Comparison of ENCODE assay signal across 9 cellular contexts in the genomic region with DNA sequence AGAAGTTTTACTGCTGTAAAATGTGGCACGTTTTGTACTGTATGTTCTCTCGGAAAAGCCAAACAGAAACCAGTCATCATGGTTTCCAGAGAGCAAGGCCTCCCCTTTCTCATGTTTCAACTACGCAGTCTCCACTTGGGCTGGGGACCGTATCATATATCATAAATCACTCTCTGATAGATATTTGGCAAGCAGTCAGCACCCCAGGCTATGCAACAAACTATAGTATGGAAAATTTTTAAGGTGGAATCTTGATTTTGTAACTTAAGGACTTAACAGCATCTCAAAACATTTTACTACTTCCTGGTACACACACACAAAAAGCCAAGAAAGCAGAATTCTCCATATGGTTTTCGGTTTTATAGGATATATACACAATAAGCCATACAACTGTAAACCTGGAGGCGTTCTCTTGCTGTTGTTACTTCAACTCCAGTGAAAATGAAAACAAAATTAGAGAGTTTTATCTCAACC.
A peak's percentile ranks its signal among the peaks of the same experiment; 100 is the strongest.
DNase-seq lines count a peak whose midpoint lies in the region; ATAC-seq and TF ChIP-seq lines count a peak whose summit lies in the region.
"Had no signal": no experiment of that assay in that cellular context is flagged by ENCODE, and none has a peak within 500 bp of the region (broad histone marks: within the 10 kb centered on the region; RNA-seq: fewer than 3 reads in every experiment).

No MANE protein-coding gene starts in this region.

- H3K27me3 Mint-ChIP-seq in brain = peaks cover 9% of the 10 kb centered on the region
- H3K27me3 Mint-ChIP-seq in activated CD4-positive, alpha-beta T cell treated with anti-CD3 and anti-CD28 coated beads, Interleukin-2, amount 10 ng/mL, durations not matched to agents 24 days and 14 days = no peaks in the 10 kb centered on the region

- peak overlapping the region in 1 of 2 donors; percentile 64 for H3K4me3 ChIP-seq in aorta (ENCODE audit: low read length in 2 of 2)

- H3K4me3 Mint-ChIP-seq in brain = peak overlapping the region in 4 of 5 experiments; percentile 16 to 74 (median 52)
- no peak overlapping the region for H3K4me3 Mint-ChIP-seq in activated CD4-positive, alpha-beta T cell treated with anti-CD3 and anti-CD28 coated beads, Interleukin-2, amount 10 ng/mL, durations not matched to agents 24 days and 14 days

- H3K9me3 Mint-ChIP-seq in brain = no peaks in the 10 kb centered on the region
- peaks cover 17 to 19% of the 10 kb centered on the region in 2 donors for H3K9me3 Mint-ChIP-seq in activated naive CD4-positive, alpha-beta T cell treated with anti-CD3 and anti-CD28 coated beads, Interleukin-2, amount 50 U/mL, for 72 hours
- peaks cover 4% of the 10 kb centered on the region for H3K9me3 Mint-ChIP-seq in activated CD4-positive, alpha-beta T cell treated with anti-CD3 and anti-CD28 coated beads, Interleukin-2, amount 10 ng/mL, durations not matched to agents 24 days and 14 days

- no peak for TF ChIP-seq CTCF in brain (conservative IDR thresholded peaks at IDR 0.05)

- no peaks in the 10 kb centered on the region for H3K27me3 ChIP-seq in aorta (ENCODE audit: control insufficient read depth in 1 of 2, insufficient read depth in 2 of 2, low read length in 1 of 2)

- peak overlapping the region; percentile 74 to 100 for H3K27ac ChIP-seq in aorta (ENCODE audit: low read depth in 1 of 2, low read length in 2 of 2)

- ATAC-seq in Right ventricle myocardium inferior (peak; percentile 46), aorta (ENCODE audit: low FRiP score) (peak; percentile 72), HG03571 (IDR thresholded peaks at IDR 0.05; ENCODE audit: unreplicated experiment) (no peak)
- ATAC-seq in activated naive CD4-positive, alpha-beta T cell treated with anti-CD3 and anti-CD28 coated beads, Interleukin-2, amount 50 U/mL, for 72 hours = no peak

- H3K4me1 Mint-ChIP-seq in brain = peaks cover 43% of the 10 kb centered on the region
- H3K4me1 Mint-ChIP-seq in activated CD4-positive, alpha-beta T cell treated with anti-CD3 and anti-CD28 coated beads, Interleukin-2, amount 10 ng/mL, durations not matched to agents 24 days and 14 days = no peaks in the 10 kb centered on the region

- peaks cover 6 to 10% of the 10 kb centered on the region in 2 donors for H3K4me1 ChIP-seq in aorta (ENCODE audit: control insufficient read depth in 1 of 2, insufficient read depth in 2 of 2, low read length in 2 of 2)

- peak overlapping the region; percentile 34 to 93 (median 77) for H3K27ac Mint-ChIP-seq in brain
- no peak overlapping the region for H3K27ac Mint-ChIP-seq in activated naive CD4-positive, alpha-beta T cell treated with anti-CD3 and anti-CD28 coated beads, Interleukin-2, amount 50 U/mL, for 72 hours
- H3K27ac Mint-ChIP-seq in activated CD4-positive, alpha-beta T cell treated with anti-CD3 and anti-CD28 coated beads, Interleukin-2, amount 10 ng/mL, durations not matched to agents 24 days and 14 days = no peak overlapping the region

- H3K36me3 Mint-ChIP-seq in brain = no peaks in the 10 kb centered on the region
- H3K36me3 Mint-ChIP-seq in activated naive CD4-positive, alpha-beta T cell treated with anti-CD3 and anti-CD28 coated beads, Interleukin-2, amount 50 U/mL, for 72 hours = peaks cover 0 to 6% of the 10 kb centered on the region in 2 donors
- H3K36me3 Mint-ChIP-seq in activated CD4-positive, alpha-beta T cell treated with anti-CD3 and anti-CD28 coated beads, Interleukin-2, amount 10 ng/mL, durations not matched to agents 24 days and 14 days (ENCODE audit: low read depth) = no peaks in the 10 kb centered on the region

- H3K36me3 ChIP-seq in aorta (ENCODE audit: control insufficient read depth in 1 of 2, insufficient read depth in 2 of 2, low read length in 1 of 2) = no peaks in the 10 kb centered on the region

- 0 to 6% methylated on average over 6 of the region's 6 CpGs for WGBS in aorta, 2 donors

- H3K9me3 ChIP-seq in aorta (ENCODE audit: control insufficient read depth, low read length) = no peaks in the 10 kb centered on the region

- no peak for DNase-seq in Right ventricle myocardium inferior (ENCODE audit: missing footprints)
- no peak for DNase-seq in cardiac septum (ENCODE audit: low spot score)
- DNase-seq in medulla oblongata (ENCODE audit: extremely low spot score) = peak; percentile 15
- no peak for DNase-seq in aorta
- DNase-seq in activated naive CD4-positive, alpha-beta T cell treated with anti-CD3 and anti-CD28 coated beads, Interleukin-2, amount 50 U/mL, for 72 hours (ENCODE audit: low spot score in 2 of 2) = no peak
- no peak for DNase-seq in activated CD4-positive, alpha-beta T cell treated with anti-CD3 and anti-CD28 coated beads, Interleukin-2, amount 10 ng/mL, durations not matched to agents 24 days and 14 days
- DNase-seq: C1 segment of cervical spinal cord had no signal

- intact Hi-C loops in Right ventricle myocardium inferior (cut with DNase I) (loop anchor here (2.0 to 5.0 kb wide), 7 partner anchors 243 to 603 kb away; a partner anchor contains a TSS), cardiac septum (cut with DNase I) (loop anchor here (2.0 to 10.0 kb wide), 4 partner anchors 62 to 586 kb away; a partner anchor contains a TSS), aorta (cut with DNase I) (loop anchor here (5.0 to 10.0 kb wide), 2 partner anchors 67 to 284 kb away; a partner anchor contains a TSS)
- intact Hi-C loops in activated CD4-positive, alpha-beta T cell treated with anti-CD3 and anti-CD28 coated beads, Interleukin-2, amount 10 ng/mL, durations not matched to agents 24 days and 14 days (cut with micrococcal nuclease) = no loop called here

Comparison
In these comparisons a context has a peak if more than half of its experiments do, and no peak if none do; other contexts are left out.
1. ATAC-seq: peak in Right ventricle myocardium inferior (single experiment) and aorta (single experiment); none in activated naive CD4-positive, alpha-beta T cell treated with anti-CD3 and anti-CD28 coated beads, Interleukin-2, amount 50 U/mL, for 72 hours (0 of 2) and HG03571 (single experiment).
2. H3K27ac Mint-ChIP-seq: peak in brain (5 of 5); none in activated naive CD4-positive, alpha-beta T cell treated with anti-CD3 and anti-CD28 coated beads, Interleukin-2, amount 50 U/mL, for 72 hours (0 of 2) and activated CD4-positive, alpha-beta T cell treated with anti-CD3 and anti-CD28 coated beads, Interleukin-2, amount 10 ng/mL, durations not matched to agents 24 days and 14 days (single experiment).